ENCODE assay signal across 1 cellular context in genomic region chr4:76996445-76996844, GRCh38.
TF ChIP-seq lines count a peak whose summit lies in the region.

No MANE protein-coding gene starts in this region.

TF ChIP-seq in SK-N-SH, 30 proteins besides CTCF, POLR2A, EP300 and RAD21 (continued from another document):
- no peak for TF ChIP-seq PBX3 (IDR thresholded peaks at IDR 0.05)
- no peak for TF ChIP-seq GABPA (IDR thresholded peaks at IDR 0.05; ENCODE audit: low read depth)
- no peak for TF ChIP-seq REST (IDR thresholded peaks at IDR 0.05; ENCODE audit: low read depth, low read length)
- TF ChIP-seq EZH2phosphoT487 (IDR thresholded peaks at IDR 0.05; ENCODE audit: borderline replicate concordance, low read depth), result no peak
- no peak for TF ChIP-seq FOXJ3 (CRISPR knock-in tag; IDR thresholded peaks at IDR 0.05)
- no peak for TF ChIP-seq CHD2 (IDR thresholded peaks at IDR 0.05; ENCODE audit: low read length, partially characterized antibody)
- no peak for TF ChIP-seq TEAD4 (IDR thresholded peaks at IDR 0.05; ENCODE audit: borderline replicate concordance, insufficient read depth)
- no peak for TF ChIP-seq ZBTB33 (IDR thresholded peaks at IDR 0.05; ENCODE audit: borderline replicate concordance, low read depth)
- no peak for TF ChIP-seq FOSL2 (IDR thresholded peaks at IDR 0.05; ENCODE audit: borderline replicate concordance, low read depth)
- TF ChIP-seq GATA2 (CRISPR knock-in tag; IDR thresholded peaks at IDR 0.05), result no peak
- no peak for TF ChIP-seq TAF1 (IDR thresholded peaks at IDR 0.05; ENCODE audit: borderline replicate concordance, low read depth, low read length)
- no peak for TF ChIP-seq RXRA (IDR thresholded peaks at IDR 0.05; ENCODE audit: borderline replicate concordance, low read depth)
